In genomic region chr1:93620841-93621210, GRCh38 we compare ENCODE assay signal across 2 cellular contexts.
TF ChIP-seq lines count a peak whose summit lies in the region.

No MANE protein-coding gene starts in this region.

TF ChIP-seq in HCT116, 20 proteins besides CTCF, POLR2A, EP300 and RAD21 (continued from another document):
- TF ChIP-seq ZBTB33 (IDR thresholded peaks at IDR 0.05; ENCODE audit: extremely low read depth, insufficient replicate concordance, low read length) (no peak), SP1 (IDR thresholded peaks at IDR 0.05; ENCODE audit: low read depth) (no peak), ELF1 (IDR thresholded peaks at IDR 0.05; ENCODE audit: borderline replicate concordance, low read depth) (no peak), ZNF274 (IDR thresholded peaks at IDR 0.05; ENCODE audit: low read depth, low read length) (no peak)

TF ChIP-seq in K562, 482 proteins besides CTCF, POLR2A, EP300 and RAD21 (continued from another document):
- TF ChIP-seq GATA2 (CRISPR knock-in tag; IDR thresholded peaks at IDR 0.05) (no peak), ZC3H11A (IDR thresholded peaks at IDR 0.05; ENCODE audit: low read depth, low read length) (no peak), SMARCC2 (IDR thresholded peaks at IDR 0.05; ENCODE audit: low read depth) (no peak), ZBTB9 (CRISPR knock-in tag; IDR thresholded peaks at IDR 0.05) (no peak), SMAD4 (CRISPR knock-in tag; conservative IDR thresholded peaks at IDR 0.05) (no peak)
TF ChIP-seq in K562: peak in this region for 0.
